Comparison of ENCODE assay signal across 9 cellular contexts in genomic region chr11:100719809-100720221, GRCh38. TPM values are rescaled to one million over a fixed set of nuclear protein-coding genes. Genes with fewer than 3 reads are reported as not detected.
DNase-seq lines count a peak whose midpoint lies in the region; ATAC-seq and TF ChIP-seq lines count a peak whose summit lies in the region.
"Had no signal": no experiment of that assay in that cellular context is flagged by ENCODE, and none has a peak within 500 bp of the region (broad histone marks: within the 10 kb centered on the region; RNA-seq: fewer than 3 reads in every experiment).

No MANE protein-coding gene starts in this region.

- no peak for TF ChIP-seq CTCF in progenitor cell of endocrine pancreas (IDR thresholded peaks at IDR 0.05; ENCODE audit: unreplicated experiment)
- TF ChIP-seq CTCF in GM20000 (IDR thresholded peaks at IDR 0.05; ENCODE audit: extremely low read depth, missing control alignments): no peak
- TF ChIP-seq CTCF in natural killer cell (IDR thresholded peaks at IDR 0.05): no peak

- no peaks in the 10 kb centered on the region for H3K27me3 Mint-ChIP-seq in progenitor cell of endocrine pancreas
- H3K27me3 Mint-ChIP-seq in activated CD4-positive, alpha-beta T cell treated with anti-CD3 and anti-CD28 coated beads for 36 hours: no peaks in the 10 kb centered on the region
- H3K27me3 Mint-ChIP-seq in activated CD8-positive, alpha-beta memory T cell treated with anti-CD3 and anti-CD28 coated beads, Interleukin-2, amount 10 ng/mL, durations not matched to agents 7 days and 5 days: no peaks in the 10 kb centered on the region
- no peaks in the 10 kb centered on the region for H3K27me3 Mint-ChIP-seq in natural killer cell (ENCODE audit: low read depth in 2 of 2)

- DNase-seq in H7 (peak; percentile 45), SJCRH30 (peak; percentile 45 to 57), globus pallidus (ENCODE audit: low spot score) (peak; percentile 36), progenitor cell of endocrine pancreas (ENCODE audit: low spot score, unreplicated experiment) (no peak), GM20000 (ENCODE audit: low spot score) (no peak), natural killer cell (no peak)
- DNase-seq in activated CD4-positive, alpha-beta T cell treated with anti-CD3 and anti-CD28 coated beads for 36 hours: no peak
- DNase-seq in activated CD8-positive, alpha-beta memory T cell treated with anti-CD3 and anti-CD28 coated beads, Interleukin-2, amount 10 ng/mL, durations not matched to agents 7 days and 5 days: no peak

- H3K4me1 ChIP-seq in SJCRH30: peaks cover 19% of the 10 kb centered on the region

- POLR2A ChIA-PET in activated CD4-positive, alpha-beta T cell treated with anti-CD3 and anti-CD28 coated beads for 36 hours (lab: Charles Lee): no interaction called here

- intact Hi-C loops in activated CD4-positive, alpha-beta T cell treated with anti-CD3 and anti-CD28 coated beads for 36 hours (cut with DNase I, micrococcal nuclease): no loop called here
- intact Hi-C loops in natural killer cell (cut with micrococcal nuclease): no loop called here

- peak overlapping the region; percentile 40 for H3K27ac ChIP-seq in SJCRH30

- H3K4me3 ChIP-seq in H7 (ENCODE audit: insufficient read depth, low read depth, low read length) (no peak overlapping the region), SJCRH30 (peak overlapping the region; percentile 7; the same call in 1 of the 2 replicates)

- H3K36me3 ChIP-seq in H7 (replicated peaks; ENCODE audit: control insufficient read depth, insufficient read depth, low read length) (no peaks in the 10 kb centered on the region), SJCRH30 (no peaks in the 10 kb centered on the region)

- H3K4me1 Mint-ChIP-seq in progenitor cell of endocrine pancreas (ENCODE audit: low read depth): peaks cover 11% of the 10 kb centered on the region
- H3K4me1 Mint-ChIP-seq in activated CD4-positive, alpha-beta T cell treated with anti-CD3 and anti-CD28 coated beads for 36 hours: no peaks in the 10 kb centered on the region
- H3K4me1 Mint-ChIP-seq in activated CD8-positive, alpha-beta memory T cell treated with anti-CD3 and anti-CD28 coated beads, Interleukin-2, amount 10 ng/mL, durations not matched to agents 7 days and 5 days: no peaks in the 10 kb centered on the region
- peaks cover 0 to 5% of the 10 kb centered on the region in 2 donors for H3K4me1 Mint-ChIP-seq in natural killer cell

- H3K4me3 Mint-ChIP-seq in progenitor cell of endocrine pancreas (ENCODE audit: low read depth): no peak overlapping the region
- no peak overlapping the region for H3K4me3 Mint-ChIP-seq in activated CD4-positive, alpha-beta T cell treated with anti-CD3 and anti-CD28 coated beads for 36 hours
- no peak overlapping the region for H3K4me3 Mint-ChIP-seq in activated CD8-positive, alpha-beta memory T cell treated with anti-CD3 and anti-CD28 coated beads, Interleukin-2, amount 10 ng/mL, durations not matched to agents 7 days and 5 days
- H3K4me3 Mint-ChIP-seq in natural killer cell: no peak overlapping the region
- H3K4me3 Mint-ChIP-seq: neural crest cell had no signal

- H3K27me3 ChIP-seq in H7 (ENCODE audit: control insufficient read depth, insufficient read depth, low read length): no peaks in the 10 kb centered on the region
- H3K27me3 ChIP-seq in SJCRH30: no peaks in the 10 kb centered on the region

- no peak for ATAC-seq in activated CD4-positive, alpha-beta T cell treated with anti-CD3 and anti-CD28 coated beads for 36 hours
- ATAC-seq in activated CD8-positive, alpha-beta memory T cell treated with anti-CD3 and anti-CD28 coated beads, Interleukin-2, amount 10 ng/mL, durations not matched to agents 7 days and 5 days: no peak
- no peak for ATAC-seq in natural killer cell

- no peaks in the 10 kb centered on the region for H3K9me3 ChIP-seq in SJCRH30 (replicated peaks)

- CTCF ChIA-PET in activated CD4-positive, alpha-beta T cell treated with anti-CD3 and anti-CD28 coated beads for 36 hours (lab: Charles Lee): no interaction called here
- CTCF ChIA-PET in activated CD8-positive, alpha-beta memory T cell treated with anti-CD3 and anti-CD28 coated beads, Interleukin-2, amount 10 ng/mL, durations not matched to agents 7 days and 5 days (lab: Charles Lee): no interaction called here

- H3K36me3 Mint-ChIP-seq in progenitor cell of endocrine pancreas (ENCODE audit: insufficient read depth): no peaks in the 10 kb centered on the region
- H3K36me3 Mint-ChIP-seq in activated CD4-positive, alpha-beta T cell treated with anti-CD3 and anti-CD28 coated beads for 36 hours (ENCODE audit: low read depth): no peaks in the 10 kb centered on the region
- no peaks in the 10 kb centered on the region for H3K36me3 Mint-ChIP-seq in activated CD8-positive, alpha-beta memory T cell treated with anti-CD3 and anti-CD28 coated beads, Interleukin-2, amount 10 ng/mL, durations not matched to agents 7 days and 5 days
- H3K36me3 Mint-ChIP-seq in natural killer cell: no peaks in the 10 kb centered on the region

- peak overlapping the region; percentile 35 for H3K27ac Mint-ChIP-seq in progenitor cell of endocrine pancreas
- no peak overlapping the region for H3K27ac Mint-ChIP-seq in activated CD4-positive, alpha-beta T cell treated with anti-CD3 and anti-CD28 coated beads for 36 hours
- H3K27ac Mint-ChIP-seq in activated CD8-positive, alpha-beta memory T cell treated with anti-CD3 and anti-CD28 coated beads, Interleukin-2, amount 10 ng/mL, durations not matched to agents 7 days and 5 days: no peak overlapping the region
- no peak overlapping the region for H3K27ac Mint-ChIP-seq in natural killer cell

- H3K9me3 Mint-ChIP-seq in progenitor cell of endocrine pancreas (ENCODE audit: low read depth) (no peaks in the 10 kb centered on the region), natural killer cell (no peaks in the 10 kb centered on the region)
- peaks cover 2% of the 10 kb centered on the region for H3K9me3 Mint-ChIP-seq in activated CD4-positive, alpha-beta T cell treated with anti-CD3 and anti-CD28 coated beads for 36 hours (ENCODE audit: low read depth)
- H3K9me3 Mint-ChIP-seq in activated CD8-positive, alpha-beta memory T cell treated with anti-CD3 and anti-CD28 coated beads, Interleukin-2, amount 10 ng/mL, durations not matched to agents 7 days and 5 days (ENCODE audit: low read depth): peaks cover 4% of the 10 kb centered on the region

RNA-seq across cellular contexts. Expression of gene ARHGAP42, which starts 32.7 kb away (rescaled TPM):
- 21.5 and 23.1 TPM in 2 replicates for total RNA-seq in H7 (2014; rRNA removed; shearing (Covaris generic))
- total RNA-seq in SJCRH30 (2014; rRNA removed; shearing (Covaris generic)): 23.3 and 26.5 TPM in 2 replicates
- total RNA-seq in progenitor cell of endocrine pancreas (25.3 and 27.7 TPM in 2 replicates), natural killer cell (1 to 10 TPM; 6.0 to 7.6 (median 6.4) TPM)
- not detected for total RNA-seq in activated CD4-positive, alpha-beta T cell treated with anti-CD3 and anti-CD28 coated beads for 36 hours
- under 1 TPM in 1 of 2 experiments, not detected in 1; 0.61 TPM for total RNA-seq in activated CD8-positive, alpha-beta memory T cell treated with anti-CD3 and anti-CD28 coated beads, Interleukin-2, amount 10 ng/mL, durations not matched to agents 7 days and 5 days

Comparison
In these comparisons a context has a peak if more than half of its experiments do, and no peak if none do; other contexts are left out.
1. DNase-seq: peak in H7 (single experiment), SJCRH30 (2 of 2) and globus pallidus (single experiment); none in progenitor cell of endocrine pancreas (single experiment), GM20000 (single experiment), activated CD4-positive, alpha-beta T cell treated with anti-CD3 and anti-CD28 coated beads for 36 hours (single experiment), activated CD8-positive, alpha-beta memory T cell treated with anti-CD3 and anti-CD28 coated beads, Interleukin-2, amount 10 ng/mL, durations not matched to agents 7 days and 5 days (single experiment) and natural killer cell (single experiment).
2. RNA of gene ARHGAP42, which starts 32.7 kb away (total RNA-seq): 23.3 to 26.5 TPM in SJCRH30, 25.3 to 27.7 TPM in progenitor cell of endocrine pancreas, 21.5 to 23.1 TPM in H7 and 6.0 to 7.6 TPM in natural killer cell; 0.61 TPM in activated CD8-positive, alpha-beta memory T cell treated with anti-CD3 and anti-CD28 coated beads, Interleukin-2, amount 10 ng/mL, durations not matched to agents 7 days and 5 days and not detected in activated CD4-positive, alpha-beta T cell treated with anti-CD3 and anti-CD28 coated beads for 36 hours; every median in the first group is over 4 times any median in the second.